In genomic region chr10:35781643-35782035, GRCh38 we compare ENCODE assay signal across 12 cellular contexts.
A peak's percentile ranks its signal among the peaks of the same experiment; 100 is the strongest.
DNase-seq lines count a peak whose midpoint lies in the region; ATAC-seq and TF ChIP-seq lines count a peak whose summit lies in the region.
"Had no signal": no experiment of that assay in that cellular context is flagged by ENCODE, and none has a peak within 500 bp of the region (broad histone marks: within the 10 kb centered on the region; RNA-seq: fewer than 3 reads in every experiment).

No MANE protein-coding gene starts in this region.

- H3K27ac ChIP-seq in cardiac muscle cell (no peak overlapping the region), transverse colon (no peak overlapping the region)

- no peak for TF ChIP-seq EP300 in transverse colon (IDR thresholded peaks at IDR 0.05; ENCODE audit: low read depth)

- H3K9me3 ChIP-seq in cardiac muscle cell (ENCODE audit: low read depth) (no peaks in the 10 kb centered on the region), NT2/D1 (ENCODE audit: insufficient read depth, low read length) (no peaks in the 10 kb centered on the region), transverse colon (no peaks in the 10 kb centered on the region)

- H3K27me3 ChIP-seq in cardiac muscle cell = no peaks in the 10 kb centered on the region
- no peaks in the 10 kb centered on the region for H3K27me3 ChIP-seq in NT2/D1 (ENCODE audit: insufficient read depth, insufficient read length)
- H3K27me3 ChIP-seq in transverse colon = no peaks in the 10 kb centered on the region

- intact Hi-C loops in cardiac septum (cut with DNase I) (no loop called here), transverse colon (cut with DNase I; ENCODE audit: low total_unique reads) (no loop called here)

- ATAC-seq in GM21529 (IDR thresholded peaks at IDR 0.05; ENCODE audit: unreplicated experiment) = no peak
- ATAC-seq: activated T-cell treated with anti-CD3 and anti-CD28 coated beads, Interleukin-2, amount 50 U/mL, for 4 hours; naive thymus-derived CD4-positive, alpha-beta T cell had no signal

- H3K36me3 ChIP-seq in cardiac muscle cell (no peaks in the 10 kb centered on the region), NT2/D1 (ENCODE audit: insufficient read depth, insufficient read length, low read length) (no peaks in the 10 kb centered on the region), transverse colon (no peaks in the 10 kb centered on the region)

- H3K4me3 ChIP-seq in cardiac muscle cell (no peak overlapping the region), NT2/D1 (ENCODE audit: insufficient read length, low read depth) (no peak overlapping the region), transverse colon (no peak overlapping the region)

- no peak for TF ChIP-seq POLR2A in erythroblast (IDR thresholded peaks at IDR 0.05; ENCODE audit: low read length)
- TF ChIP-seq POLR2A in transverse colon (IDR thresholded peaks at IDR 0.05) = no peak

- in situ Hi-C loops in transverse colon (cut with MboI; ENCODE audit: low pct_ligation_motif_present in 1 of 4, low pct_unique_long_range_greater_than_20kb in 1 of 4, low sequenced_read_pairs in 3 of 4) = no loop called here

- WGBS in transverse colon (ENCODE audit: low coverage in 1 of 2), 2 donors = 42 to 53% methylated on average over 3 to 5 of the region's 5 CpGs

- peak; percentile 22 for TF ChIP-seq CTCF in cardiac muscle cell (IDR thresholded peaks at IDR 0.05; ENCODE audit: low read depth, low read length)
- TF ChIP-seq CTCF in transverse colon (IDR thresholded peaks at IDR 0.05) = no peak

- H3K4me1 ChIP-seq in cardiac muscle cell (ENCODE audit: low read depth) (peaks cover 4% of the 10 kb centered on the region), NT2/D1 (ENCODE audit: insufficient read depth, insufficient read length) (no peaks in the 10 kb centered on the region), transverse colon (peaks cover 0 to 7% (median 3%) of the 10 kb centered on the region in 4 donors)

- peak in 1 of 2 donors; percentile 25 for DNase-seq in cardiac muscle cell (ENCODE audit: low read depth in 1 of 2, low spot score in 1 of 2)
- DNase-seq in cardiac septum (ENCODE audit: low spot score) = no peak
- peak; percentile 33 for DNase-seq in NT2/D1 (ENCODE audit: low read depth, low spot score)
- peak; percentile 4 to 15 for DNase-seq in erythroblast (lab: John Stamatoyannopoulos, UW)
- DNase-seq in transverse colon = peak; percentile 17
- DNase-seq in AG20443 (ENCODE audit: low spot score) = no peak
- no peak for DNase-seq in HPDE6-E6E7 (ENCODE audit: extremely low spot score)
- DNase-seq: activated T-cell treated with anti-CD3 and anti-CD28 coated beads, Interleukin-2, amount 50 U/mL, for 4 hours; C1 segment of cervical spinal cord; naive thymus-derived CD4-positive, alpha-beta T cell; NCI-H187 treated with DMSO at 0.1 percent for 48 hours had no signal

- no peak overlapping the region for H3K9ac ChIP-seq in NT2/D1 (ENCODE audit: insufficient read length, low read depth)

Comparison
In these comparisons a context has a peak if more than half of its experiments do, and no peak if none do; other contexts are left out.
1. DNase-seq: peak in NT2/D1 (single experiment), erythroblast (2 of 2) and transverse colon (single experiment); none in cardiac septum (single experiment), AG20443 (single experiment) and HPDE6-E6E7 (single experiment).